In genomic region chr17:7843536-7844291, GRCh38 we compare ENCODE assay signal across 8 cellular contexts. TPM values are rescaled to one million over a fixed set of nuclear protein-coding genes. Genes with fewer than 3 reads are reported as not detected.
DNase-seq lines count a peak whose midpoint lies in the region; ATAC-seq and TF ChIP-seq lines count a peak whose summit lies in the region.

No MANE protein-coding gene starts in this region.

- H3K9me3 Mint-ChIP-seq in naive B cell: peaks cover 0 to 4% (median 0%) of the 10 kb centered on the region in 7 donors

- DNase-seq in AG20443 (ENCODE audit: low spot score): peak; percentile 78
- DNase-seq in RKO (ENCODE audit: low spot score): peak; percentile 93
- DNase-seq in activated T-helper 1 cell treated with anti-CD3 and anti-CD28 coated beads, Interleukin-2, amount 50 U/mL, for 16 hours (ENCODE audit: low read depth in 1 of 2, low spot score in 1 of 2): peak; percentile 70 to 89
- peak; percentile 87 for DNase-seq in fibroblast of gingiva (ENCODE audit: low read depth)
- DNase-seq in naive B cell: peak; percentile 96
- peak; percentile 88 to 93 for DNase-seq in stimulated activated CD8-positive, alpha-beta memory T cell treated with anti-CD3 and anti-CD28 coated beads, Interleukin-7, amount 100 ng/mL, for 4 hours (ENCODE audit: low read depth in 2 of 2)

- peak overlapping the region; percentile 85 to 100 (median 98) for H3K4me3 Mint-ChIP-seq in naive B cell

- TF ChIP-seq RAD21 in Ishikawa (IDR thresholded peaks at IDR 0.05; ENCODE audit: low read depth): no peak

- H3K27me3 Mint-ChIP-seq in naive B cell: no peaks in the 10 kb centered on the region

- H3K4me1 Mint-ChIP-seq in naive B cell: peaks cover 58 to 67% (median 60%) of the 10 kb centered on the region in 3 donors

- no peak for TF ChIP-seq EP300 in Ishikawa (IDR thresholded peaks at IDR 0.05; ENCODE audit: borderline replicate concordance)

- peak; percentile 26 for ATAC-seq in GM19351 (IDR thresholded peaks at IDR 0.05; ENCODE audit: unreplicated experiment)
- ATAC-seq in naive B cell (ENCODE audit: low read depth in 2 of 2): peak; percentile 22 to 29

- H3K36me3 Mint-ChIP-seq in naive B cell: peaks cover 0 to 7% of the 10 kb centered on the region in 2 donors

- peak overlapping the region; percentile 99 to 100 (median 100) for H3K27ac Mint-ChIP-seq in naive B cell

TF ChIP-seq in Ishikawa, 13 proteins besides CTCF, POLR2A, EP300 and RAD21:
- TF ChIP-seq TAF1 (IDR thresholded peaks at IDR 0.05; ENCODE audit: low read depth) (0 out of 2 replicates have a peak, but pooled peaks have one; percentile 48), CREB1 (IDR thresholded peaks at IDR 0.05; ENCODE audit: low read depth) (peak; percentile 85), FOXM1 (IDR thresholded peaks at IDR 0.05; ENCODE audit: borderline replicate concordance, low read depth) (no peak), MAX (IDR thresholded peaks at IDR 0.05) (peak; percentile 85), ZBTB7A (IDR thresholded peaks at IDR 0.05; ENCODE audit: low read depth) (0 out of 2 replicates have a peak, but pooled peaks have one; percentile 4), USF1 (IDR thresholded peaks at IDR 0.05) (peak; percentile 72), EGR1 (IDR thresholded peaks at IDR 0.05) (no peak; the same call in 1 of the 2 replicates), REST (IDR thresholded peaks at IDR 0.05; ENCODE audit: low read depth) (no peak), YY1 (IDR thresholded peaks at IDR 0.05; ENCODE audit: low read depth) (no peak), CEBPB (IDR thresholded peaks at IDR 0.05) (no peak), TEAD4 (IDR thresholded peaks at IDR 0.05) (no peak; the same call in 1 of the 2 replicates), NFIC (IDR thresholded peaks at IDR 0.05) (0 out of 2 replicates have a peak, but pooled peaks have one; percentile 11), TCF12 (IDR thresholded peaks at IDR 0.05; ENCODE audit: low read depth) (no peak)

RNA-seq across cellular contexts. Expression of gene KDM6B, which starts 9.7 kb away (rescaled TPM):
- polyA plus RNA-seq in naive B cell (ENCODE audit: low read depth in 6 of 6): 1 to 10 TPM in 3 of 6 donors, under 1 TPM in 3; 0.04 to 1.9 (median 0.99) TPM

RNA-seq across cellular contexts. Expression of gene TMEM88, which starts 11.2 kb away (rescaled TPM):
- under 1 TPM in 1 of 6 donors, not detected in 5; 0.68 TPM for polyA plus RNA-seq in naive B cell (ENCODE audit: low read depth in 6 of 6)

RNA-seq across cellular contexts. Expression of gene NAA38, which starts 13.6 kb away (rescaled TPM):
- polyA plus RNA-seq in naive B cell (ENCODE audit: low read depth in 6 of 6): 100 to 1,000 TPM; 121 to 158 (median 136) TPM

RNA-seq across cellular contexts. Expression of gene CYB5D1, which starts 14.1 kb away (rescaled TPM):
- 1 to 10 TPM; 3.4 to 5.2 (median 3.7) TPM for polyA plus RNA-seq in naive B cell (ENCODE audit: low read depth in 6 of 6)

RNA-seq across cellular contexts. Expression of gene CHD3, which starts 44.9 kb away (rescaled TPM):
- 1 to 10 TPM in 5 of 6 donors, under 1 TPM in 1; 0.06 to 8.0 (median 3.4) TPM for polyA plus RNA-seq in naive B cell (ENCODE audit: low read depth in 6 of 6)

Comparison
In these comparisons a context has a peak if more than half of its experiments do, and no peak if none do; other contexts are left out.
1. Peak in every context shown above with its lines: DNase-seq and ATAC-seq.